30 cellular contexts compared by ENCODE assay signal in genomic region chr16:74232831-74233465, GRCh38.
"Had no signal": no experiment of that assay in that cellular context is flagged by ENCODE, and none has a peak within 500 bp of the region (broad histone marks: within the 10 kb centered on the region; RNA-seq: fewer than 3 reads in every experiment).

No MANE protein-coding gene starts in this region.

- H2AFZ ChIP-seq: PC-9 had no signal

- ATAC-seq: activated CD4-positive, alpha-beta T cell treated with anti-CD3 and anti-CD28 coated beads for 36 hours; activated CD4-positive, CD25-positive, alpha-beta regulatory T cell treated with anti-CD3 and anti-CD28 coated beads, Interleukin-2, amount 50 U/mL, for 24 hours; activated CD8-positive, alpha-beta T cell treated with anti-CD3 and anti-CD28 coated beads, Interleukin-2, amount 10 ng/mL, durations not matched to agents 7 days and 5 days; K562; WTC11 had no signal

- H3K27me3 ChIP-seq: ascending aorta had no signal

- H3K4me2 ChIP-seq: PC-9 had no signal

- H3K27ac ChIP-seq: ascending aorta, PC-9 had no signal

- H3K4me3 Mint-ChIP-seq: activated CD4-positive, alpha-beta T cell treated with anti-CD3 and anti-CD28 coated beads for 36 hours; activated CD4-positive, alpha-beta T cell treated with anti-CD3 and anti-CD28 coated beads, Interleukin-2, amount 10 ng/mL, durations not matched to agents 7 days and 5 days; activated CD8-positive, alpha-beta T cell treated with anti-CD3 and anti-CD28 coated beads, Interleukin-2, amount 10 ng/mL, durations not matched to agents 7 days and 5 days; activated naive CD4-positive, alpha-beta T cell treated with anti-CD3 and anti-CD28 coated beads, Interleukin-2, amount 50 U/mL, for 24 hours; activated naive CD8-positive, alpha-beta T cell treated with anti-CD3 and anti-CD28 coated beads, Interleukin-2, amount 10 ng/mL, durations not matched to agents 7 days and 5 days; activated T-cell treated with anti-CD3 and anti-CD28 coated beads, Interleukin-2, amount 50 U/mL, for 24 hours; T-helper 2 cell treated with Interferon-gamma antibody and Interleukin-4, amounts not matched to agents 5 μg/mL and 100 μg/mL, for 36 hours; WTC11 had no signal

- H3K36me3 ChIP-seq: ascending aorta had no signal

- H3K9me3 ChIP-seq: ascending aorta had no signal

- H3K27ac Mint-ChIP-seq: activated CD4-positive, alpha-beta T cell treated with anti-CD3 and anti-CD28 coated beads for 36 hours; activated CD4-positive, alpha-beta T cell treated with anti-CD3 and anti-CD28 coated beads, Interleukin-2, amount 10 ng/mL, durations not matched to agents 7 days and 5 days; activated CD8-positive, alpha-beta T cell treated with anti-CD3 and anti-CD28 coated beads, Interleukin-2, amount 10 ng/mL, durations not matched to agents 7 days and 5 days; activated naive CD4-positive, alpha-beta T cell treated with anti-CD3 and anti-CD28 coated beads, Interleukin-2, amount 50 U/mL, for 24 hours; activated naive CD8-positive, alpha-beta T cell treated with anti-CD3 and anti-CD28 coated beads, Interleukin-2, amount 10 ng/mL, durations not matched to agents 7 days and 5 days; activated T-cell treated with anti-CD3 and anti-CD28 coated beads, Interleukin-2, amount 50 U/mL, for 24 hours; activated T-helper 2 cell treated with anti-CD3 and anti-CD28 coated beads, Interferon-gamma antibody, Interleukin-2, Interleukin-4, amounts not matched to agents 10 μg/mL and 5 μg/mL and 100 μg/mL, durations not matched to agents 14 hours and 24 hours and 36 hours; T-helper 2 cell treated with Interferon-gamma antibody and Interleukin-4, amounts not matched to agents 5 μg/mL and 100 μg/mL, for 36 hours; WTC11 had no signal

- DNase-seq: activated CD4-positive, alpha-beta T cell treated with anti-CD3 and anti-CD28 coated beads for 36 hours; activated CD4-positive, alpha-beta T cell treated with anti-CD3 and anti-CD28 coated beads, Interleukin-2, amount 10 ng/mL, durations not matched to agents 7 days and 5 days; activated CD4-positive, alpha-beta T cell treated with anti-CD3 and anti-CD28 coated beads, Interleukin-2, amount 50 U/mL, for 48 hours; activated CD8-positive, alpha-beta T cell treated with anti-CD3 and anti-CD28 coated beads, Interleukin-2, amount 10 ng/mL, durations not matched to agents 7 days and 5 days; activated gamma-delta T cell; activated naive CD4-positive, alpha-beta T cell treated with Interleukin-2 at 50 U/mL for 16 hours; activated naive CD8-positive, alpha-beta T cell treated with anti-CD3 and anti-CD28 coated beads, Interleukin-2, amount 10 ng/mL, durations not matched to agents 7 days and 5 days; activated T-cell treated with anti-CD3 and anti-CD28 coated beads, Interleukin-2, amount 50 U/mL, for 24 hours; amygdala; caudate nucleus; Kasumi-1; MM.1S; MV-4-11; NCI-H1092; NCI-H1436 treated with DMSO at 0.1 percent for 48 hours; NCI-H1694 treated with DMSO at 0.1 percent for 48 hours; NCI-H2029; NCI-H510A; NCI-H526; NCI-H748 treated with DMSO at 0.1 percent for 48 hours; NK-92 treated with Interleukin-12 subunit alpha and Interleukin-12 subunit beta, amount 100 ng/mL, for 24 hours; PC-9; Right ventricle myocardium superior had no signal

- H3K4me1 ChIP-seq: ascending aorta had no signal

- H3K36me3 Mint-ChIP-seq: activated naive CD4-positive, alpha-beta T cell treated with anti-CD3 and anti-CD28 coated beads, Interleukin-2, amount 50 U/mL, for 24 hours; activated naive CD8-positive, alpha-beta T cell treated with anti-CD3 and anti-CD28 coated beads, Interleukin-2, amount 10 ng/mL, durations not matched to agents 7 days and 5 days; WTC11 had no signal

- H3K9me3 Mint-ChIP-seq: activated CD4-positive, alpha-beta T cell treated with anti-CD3 and anti-CD28 coated beads, Interleukin-2, amount 10 ng/mL, durations not matched to agents 7 days and 5 days; activated naive CD4-positive, alpha-beta T cell treated with anti-CD3 and anti-CD28 coated beads, Interleukin-2, amount 50 U/mL, for 24 hours; activated naive CD8-positive, alpha-beta T cell treated with anti-CD3 and anti-CD28 coated beads, Interleukin-2, amount 10 ng/mL, durations not matched to agents 7 days and 5 days; activated T-cell treated with anti-CD3 and anti-CD28 coated beads, Interleukin-2, amount 50 U/mL, for 24 hours; activated T-helper 2 cell treated with anti-CD3 and anti-CD28 coated beads, Interferon-gamma antibody, Interleukin-2, Interleukin-4, amounts not matched to agents 10 μg/mL and 5 μg/mL and 100 μg/mL, durations not matched to agents 14 hours and 24 hours and 36 hours; T-helper 2 cell treated with Interferon-gamma antibody and Interleukin-4, amounts not matched to agents 5 μg/mL and 100 μg/mL, for 36 hours; WTC11 had no signal

- H3K4me3 ChIP-seq: ascending aorta, K562, PC-9 had no signal

- H3K4me1 Mint-ChIP-seq: activated CD4-positive, alpha-beta T cell treated with anti-CD3 and anti-CD28 coated beads for 36 hours; activated CD4-positive, alpha-beta T cell treated with anti-CD3 and anti-CD28 coated beads, Interleukin-2, amount 10 ng/mL, durations not matched to agents 7 days and 5 days; activated naive CD4-positive, alpha-beta T cell treated with anti-CD3 and anti-CD28 coated beads, Interleukin-2, amount 50 U/mL, for 24 hours; activated naive CD8-positive, alpha-beta T cell treated with anti-CD3 and anti-CD28 coated beads, Interleukin-2, amount 10 ng/mL, durations not matched to agents 7 days and 5 days had no signal
